8 cellular contexts compared by ENCODE assay signal in the genomic region with DNA sequence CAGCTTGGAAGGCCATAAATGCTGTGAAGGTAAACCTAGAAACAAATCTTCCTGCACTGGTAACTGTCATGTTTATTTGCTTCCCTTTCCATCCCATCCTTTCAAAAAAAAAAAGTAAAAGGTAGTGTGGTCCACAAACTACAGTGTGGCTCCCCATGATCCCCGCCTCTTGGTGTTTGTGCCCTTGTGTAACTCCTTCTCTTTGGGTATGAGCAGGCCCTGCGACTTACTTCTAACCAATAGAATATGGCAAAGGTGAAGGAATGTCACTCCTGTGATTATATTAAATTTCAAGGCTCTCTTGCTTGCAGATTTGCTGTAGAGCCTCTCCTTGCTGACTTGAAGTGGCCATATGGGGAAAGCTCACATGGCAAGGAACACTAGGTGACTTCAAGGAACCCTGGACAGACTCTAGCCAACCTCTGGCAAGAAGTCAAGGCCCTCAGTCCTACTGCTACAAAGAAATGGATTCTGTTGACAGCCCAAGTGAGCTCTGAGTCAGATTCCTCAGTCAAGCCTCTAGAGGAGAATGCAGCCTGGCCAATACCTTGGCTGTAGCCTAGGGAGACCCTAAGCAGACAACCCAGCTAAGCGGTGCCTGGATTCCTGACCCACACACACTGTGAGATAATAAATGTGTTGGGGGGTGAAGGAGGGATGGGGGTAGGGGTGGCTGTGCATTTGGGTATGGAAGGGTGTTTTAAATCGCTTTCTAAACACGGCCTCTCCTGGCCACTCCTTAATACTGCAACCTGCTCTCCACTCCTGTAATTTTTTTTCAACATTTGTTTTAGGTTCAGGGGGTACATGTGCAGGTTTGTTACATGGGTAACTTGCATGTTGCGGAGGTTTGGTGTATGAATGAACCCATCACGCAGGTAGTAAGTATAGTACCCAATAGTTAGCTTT.
DNase-seq lines count a peak whose midpoint lies in the region; ATAC-seq, FAIRE-seq and TF ChIP-seq lines count a peak whose summit lies in the region.
"Not testable (repeated sequence)": the region's sequence is repeated elsewhere in the genome, so short reads cannot be mapped to it uniquely, and the experiment has no call there.

No MANE protein-coding gene starts in this region.

- H3K36me3 ChIP-seq in CD8-positive, alpha-beta T cell (ENCODE audit: insufficient read depth, low read length); PC-3 (ENCODE audit: low read depth, low read length); endothelial cell of umbilical vein (ENCODE audit: control insufficient read depth in 2 of 2, extremely low read depth in 1 of 2, insufficient read depth in 2 of 2, low read length in 2 of 2); left lung; psoas muscle (ENCODE audit: insufficient read depth in 1 of 2, low read depth in 1 of 2); upper lobe of left lung: not testable (repeated sequence)

- H3K27me3 ChIP-seq in CD8-positive, alpha-beta T cell (ENCODE audit: insufficient read depth, low read length); PC-3 (ENCODE audit: low read length); endothelial cell of umbilical vein (ENCODE audit: control insufficient read depth in 2 of 2, insufficient read depth in 2 of 2, low read length in 2 of 2); left lung; psoas muscle (ENCODE audit: insufficient read depth in 3 of 3, low read length in 2 of 3); upper lobe of left lung: not testable (repeated sequence)

- TF ChIP-seq CTCF in CD8-positive, alpha-beta T cell (IDR thresholded peaks at IDR 0.05); PC-3 (conservative IDR thresholded peaks at IDR 0.05; ENCODE audit: low read depth, low read length); endothelial cell of umbilical vein (IDR thresholded peaks at IDR 0.05; ENCODE audit: extremely low read depth in 1 of 2, insufficient read depth in 1 of 2, low read depth in 1 of 2, low read length in 2 of 2); left lung (IDR thresholded peaks at IDR 0.05); psoas muscle (IDR thresholded peaks at IDR 0.05); upper lobe of left lung (IDR thresholded peaks at IDR 0.05): not testable (repeated sequence)

- H3K9me1 ChIP-seq in endothelial cell of umbilical vein (replicated peaks; ENCODE audit: control insufficient read depth, extremely low read depth, insufficient read depth, low read length), result not testable (repeated sequence)

- not testable (repeated sequence) for H3K27ac ChIP-seq in CD8-positive, alpha-beta T cell (ENCODE audit: low read depth, low read length); PC-3 (ENCODE audit: low read length); endothelial cell of umbilical vein (ENCODE audit: insufficient read depth, low read depth, low read length); left lung; upper lobe of left lung
- peak overlapping the region; percentile 68 for H3K27ac ChIP-seq in psoas muscle

- not testable (repeated sequence) for H3K4me2 ChIP-seq in PC-3 (ENCODE audit: low read length); endothelial cell of umbilical vein (ENCODE audit: insufficient read depth, low read length)

- H2AFZ ChIP-seq in PC-3 (ENCODE audit: low read length); endothelial cell of umbilical vein (ENCODE audit: low read depth, low read length): not testable (repeated sequence)

- ATAC-seq in CD8-positive, alpha-beta T cell, result peak; percentile 46
- ATAC-seq in PC-3 (peak; percentile 81), left lung (peak; percentile 93), psoas muscle (peak; percentile 55 to 69 (median 66)), upper lobe of left lung (ENCODE audit: low FRiP score in 2 of 2) (peak; percentile 32 to 83)

- H3K4me1 ChIP-seq in CD8-positive, alpha-beta T cell (ENCODE audit: insufficient read depth, low read length); PC-3 (ENCODE audit: insufficient read depth, low read length); endothelial cell of umbilical vein (ENCODE audit: control insufficient read depth, extremely low read depth, insufficient read depth, low read length); left lung; psoas muscle; upper lobe of left lung: not testable (repeated sequence)

- peak; percentile 42 for FAIRE-seq in endothelial cell of umbilical vein (lab: Jason Lieb, UNC)

- not testable (repeated sequence) for H3K4me1 Mint-ChIP-seq in CD8-positive, alpha-beta T cell (ENCODE audit: low read depth)

- H3K4me3 ChIP-seq in CD8-positive, alpha-beta T cell (ENCODE audit: low read depth, low read length); PC-3 (ENCODE audit: low read length); endothelial cell of umbilical vein (replicated peaks in 1 of 3; ENCODE audit: insufficient read depth in 1 of 3, low read depth in 1 of 3, low read length in 3 of 3); left lung; psoas muscle; upper lobe of left lung: not testable (repeated sequence)

- not testable (repeated sequence) for H3K79me2 ChIP-seq in PC-3 (ENCODE audit: low read length); endothelial cell of umbilical vein (ENCODE audit: control insufficient read depth, insufficient read depth, low read length)

- not testable (repeated sequence) for TF ChIP-seq EP300 in upper lobe of left lung (IDR thresholded peaks at IDR 0.05)

- not testable (repeated sequence) for H3K27me3 Mint-ChIP-seq in CD8-positive, alpha-beta T cell (ENCODE audit: low read depth)

- not testable (repeated sequence) for H3K9ac ChIP-seq in PC-3 (ENCODE audit: low read length); endothelial cell of umbilical vein (replicated peaks; ENCODE audit: extremely low read depth, insufficient read depth, low read length)

- H3K4me3 Mint-ChIP-seq in CD8-positive, alpha-beta T cell, result not testable (repeated sequence)

- intact Hi-C loops in CD8-positive, alpha-beta T cell (cut with DNase I, micrococcal nuclease); PC-3 (cut with micrococcal nuclease); endothelial cell of umbilical vein (cut with micrococcal nuclease); cardiac septum (cut with DNase I); left lung (cut with DNase I); psoas muscle (cut with DNase I): not testable (repeated sequence)

- POLR2A ChIA-PET in CD8-positive, alpha-beta T cell (lab: Charles Lee); PC-3 (lab: Charles Lee; ENCODE audit: unreplicated experiment); endothelial cell of umbilical vein (lab: Charles Lee): not testable (repeated sequence)

- not testable (repeated sequence) for H3K9me3 Mint-ChIP-seq in CD8-positive, alpha-beta T cell

- CTCF ChIA-PET in CD8-positive, alpha-beta T cell (lab: Charles Lee); PC-3 (lab: Charles Lee); endothelial cell of umbilical vein (lab: Charles Lee): not testable (repeated sequence)

- not testable (repeated sequence) for H3K36me3 Mint-ChIP-seq in CD8-positive, alpha-beta T cell

- not testable (repeated sequence) for BruUV-seq in PC-3 (replicated peaks; lab: Mats Ljungman, UMichigan); endothelial cell of umbilical vein (replicated peaks; lab: Mats Ljungman, UMichigan)

- not testable (repeated sequence) for H3F3A ChIP-seq in PC-3 (ENCODE audit: low read length, unreplicated experiment)

- TF ChIP-seq POLR2A in endothelial cell of umbilical vein (IDR thresholded peaks at IDR 0.05; ENCODE audit: low read depth, low read length); upper lobe of left lung (IDR thresholded peaks at IDR 0.05): not testable (repeated sequence)

- H3K9me3 ChIP-seq in CD8-positive, alpha-beta T cell (ENCODE audit: low read length); PC-3 (ENCODE audit: low read length); endothelial cell of umbilical vein (replicated peaks; ENCODE audit: control insufficient read depth, insufficient read depth, low read length); left lung; psoas muscle; upper lobe of left lung: not testable (repeated sequence)

- H3K27ac Mint-ChIP-seq in CD8-positive, alpha-beta T cell, result not testable (repeated sequence)

- not testable (repeated sequence) for DNase-seq in CD8-positive, alpha-beta T cell; endothelial cell of umbilical vein (ENCODE audit: low read depth, low spot score)
- DNase-seq in PC-3, result peak; percentile 2
- DNase-seq in astrocyte of the hippocampus (ENCODE audit: low read depth, low spot score), result peak; percentile 5
- DNase-seq in cardiac septum (ENCODE audit: low spot score), result peak; percentile 6
- DNase-seq in left lung, result peak in 1 of 2 donors; percentile 45
- DNase-seq in psoas muscle, result peak; percentile 4 to 24
- DNase-seq in upper lobe of left lung, result peak in 1 of 2 donors; percentile 84

- H3K9me2 ChIP-seq in PC-3 (replicated peaks; ENCODE audit: low read length), result not testable (repeated sequence)

- not testable (repeated sequence) for H4K20me1 ChIP-seq in PC-3 (ENCODE audit: low read length); endothelial cell of umbilical vein (replicated peaks; ENCODE audit: control insufficient read depth, extremely low read depth, insufficient read depth, low read length)

- 47 to 86% (median 62%) methylated on average over 1 of the region's 7 CpGs for WGBS in psoas muscle, 3 donors
- WGBS in upper lobe of left lung, 2 donors, result 70 to 90% methylated on average over 2 of the region's 7 CpGs

- dilution Hi-C loops in endothelial cell of umbilical vein (cut with MboI; ENCODE audit: extremely low pct_ligation_motif_present, low sequenced_read_pairs), result not testable (repeated sequence)
